ENCODE assay signal across 29 cellular contexts in the genomic region with DNA sequence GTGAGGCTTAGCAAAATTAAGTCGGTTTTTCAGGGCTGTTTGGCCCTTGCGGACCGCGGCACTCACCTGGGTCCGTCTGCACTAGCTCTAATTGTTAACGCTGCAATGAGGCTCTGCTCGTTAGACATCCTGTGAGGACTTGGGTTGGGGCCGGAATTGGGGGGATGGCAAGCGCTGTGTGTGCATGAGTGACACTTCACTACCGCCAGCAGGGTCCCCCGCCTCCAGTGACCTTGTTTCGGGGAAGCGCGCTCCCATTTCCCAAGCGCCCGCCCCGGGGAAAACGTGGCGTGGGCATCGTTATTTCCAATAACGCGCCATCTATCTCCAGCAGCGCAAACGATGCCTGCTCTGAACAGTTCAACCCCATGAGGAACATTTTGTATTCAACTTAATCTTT. TPM values are rescaled to one million over a fixed set of nuclear protein-coding genes. Genes with fewer than 3 reads are reported as not detected.
"Had no signal": no experiment of that assay in that cellular context is flagged by ENCODE, and none has a peak within 500 bp of the region (broad histone marks: within the 10 kb centered on the region; RNA-seq: fewer than 3 reads in every experiment).

No MANE protein-coding gene starts in this region.

- H3K36me3 Mint-ChIP-seq: activated CD4-positive, alpha-beta memory T cell treated with anti-CD3 and anti-CD28 coated beads for 36 hours; activated naive CD8-positive, alpha-beta T cell treated with anti-CD3 and anti-CD28 coated beads for 36 hours; brain; natural killer cell treated with Interleukin-12 subunit alpha and Interleukin-12 subunit beta and Interleukin-15 and Interleukin-18, amount 100 ng/mL, for 72 hours; stimulated activated naive B cell treated with anti-CD40 and anti-IgM and Interleukin-4, amounts not matched to agents 10 μg/mL and 1 μg/mL and 100 μg/mL, for 72 hours had no signal

- ATAC-seq: effector memory CD8-positive, alpha-beta T cell; left colon; lower lobe of right lung; natural killer cell treated with Interleukin-12 subunit alpha and Interleukin-12 subunit beta and Interleukin-15 and Interleukin-18, amount 100 ng/mL, for 72 hours; stimulated activated naive B cell treated with anti-CD40 and anti-IgM and Interleukin-4, amounts not matched to agents 10 μg/mL and 1 μg/mL and 100 μg/mL, for 72 hours had no signal

- H3K9me3 ChIP-seq: adrenal gland, ascending aorta, lower lobe of right lung, ovary, prostate gland, stomach, tibial artery had no signal

- H3K4me3 ChIP-seq: adrenal gland, ascending aorta, cardiac muscle cell, lower lobe of right lung, ovary, prostate gland, smooth muscle cell, stomach, tibial artery had no signal

- H3K4me2 ChIP-seq: smooth muscle cell had no signal

- H3K9me3 Mint-ChIP-seq: activated CD4-positive, alpha-beta memory T cell treated with anti-CD3 and anti-CD28 coated beads for 36 hours; activated CD4-positive, alpha-beta T cell treated with anti-CD3 and anti-CD28 coated beads, Interleukin-2, amount 10 ng/mL, durations not matched to agents 24 days and 14 days; activated naive CD4-positive, alpha-beta T cell treated with anti-CD3 and anti-CD28 coated beads for 36 hours; activated naive CD8-positive, alpha-beta T cell treated with anti-CD3 and anti-CD28 coated beads for 36 hours; activated T-helper 1 cell treated with anti-CD3 and anti-CD28 coated beads, Interleukin-12 subunit alpha, Interleukin-12 subunit beta, Interleukin-2, Interleukin-4 antibody, amounts not matched to agents 30 ng/mL and 10 ng/mL and 1 ng/mL, durations not matched to agents 14 hours and 24 hours and 36 hours; effector memory CD8-positive, alpha-beta T cell; natural killer cell treated with Interleukin-12 subunit alpha and Interleukin-12 subunit beta and Interleukin-15 and Interleukin-18, amount 100 ng/mL, for 72 hours; stimulated activated naive B cell treated with anti-CD40 and anti-IgM and Interleukin-4, amounts not matched to agents 10 μg/mL and 1 μg/mL and 100 μg/mL, for 72 hours; T-helper 1 cell treated with Interleukin-12 subunit alpha and Interleukin-12 subunit beta and Interleukin-4 antibody, amounts not matched to agents 30 μg/mL and 1 μg/mL, for 36 hours had no signal

- H3K4me1 Mint-ChIP-seq: activated CD4-positive, alpha-beta T cell treated with anti-CD3 and anti-CD28 coated beads, Interleukin-2, amount 10 ng/mL, durations not matched to agents 24 days and 14 days had no signal

- H3K4me3 Mint-ChIP-seq: activated CD4-positive, alpha-beta memory T cell treated with anti-CD3 and anti-CD28 coated beads for 36 hours; activated CD4-positive, alpha-beta T cell treated with anti-CD3 and anti-CD28 coated beads, Interleukin-2, amount 10 ng/mL, durations not matched to agents 24 days and 14 days; activated naive CD4-positive, alpha-beta T cell treated with anti-CD3 and anti-CD28 coated beads for 36 hours; activated naive CD8-positive, alpha-beta T cell treated with anti-CD3 and anti-CD28 coated beads for 36 hours; activated T-helper 1 cell treated with anti-CD3 and anti-CD28 coated beads, Interleukin-12 subunit alpha, Interleukin-12 subunit beta, Interleukin-2, Interleukin-4 antibody, amounts not matched to agents 30 ng/mL and 10 ng/mL and 1 ng/mL, durations not matched to agents 14 hours and 24 hours and 36 hours; brain; effector memory CD8-positive, alpha-beta T cell; natural killer cell treated with Interleukin-12 subunit alpha and Interleukin-12 subunit beta and Interleukin-15 and Interleukin-18, amount 100 ng/mL, for 72 hours; stimulated activated naive B cell treated with anti-CD40 and anti-IgM and Interleukin-4, amounts not matched to agents 10 μg/mL and 1 μg/mL and 100 μg/mL, for 72 hours; T-helper 1 cell treated with Interleukin-12 subunit alpha and Interleukin-12 subunit beta and Interleukin-4 antibody, amounts not matched to agents 30 μg/mL and 1 μg/mL, for 36 hours had no signal

- H3K27ac ChIP-seq: adrenal gland, ascending aorta, cardiac muscle cell, lower lobe of right lung, ovary, prostate gland, stomach, tibial artery, VCaP had no signal

- DNase-seq: activated CD4-positive, alpha-beta memory T cell treated with anti-CD3 and anti-CD28 coated beads for 36 hours; activated CD4-positive, alpha-beta T cell treated with anti-CD3 and anti-CD28 coated beads, Interleukin-2, amount 10 ng/mL, durations not matched to agents 24 days and 14 days; activated naive CD4-positive, alpha-beta T cell treated with anti-CD3 and anti-CD28 coated beads for 36 hours; activated naive CD8-positive, alpha-beta T cell treated with anti-CD3 and anti-CD28 coated beads for 36 hours; activated T-cell treated with anti-CD3 and anti-CD28 coated beads for 4 hours; cortex of kidney; effector memory CD8-positive, alpha-beta T cell; erythroblast; hippocampal formation; left colon; lower lobe of right lung; mesenchymal stem cell; stimulated activated CD4-positive, alpha-beta T cell treated with anti-CD3 and anti-CD28 coated beads, Interleukin-15, amount 100 ng/mL, for 24 hours; stimulated activated naive B cell treated with anti-CD40 and anti-IgM and Interleukin-4, amounts not matched to agents 10 μg/mL and 1 μg/mL and 100 μg/mL, for 72 hours; stomach; SW 1271; T-helper 9 cell had no signal

- H3K27ac Mint-ChIP-seq: activated CD4-positive, alpha-beta memory T cell treated with anti-CD3 and anti-CD28 coated beads for 36 hours; activated CD4-positive, alpha-beta T cell treated with anti-CD3 and anti-CD28 coated beads, Interleukin-2, amount 10 ng/mL, durations not matched to agents 24 days and 14 days; activated naive CD4-positive, alpha-beta T cell treated with anti-CD3 and anti-CD28 coated beads for 36 hours; activated naive CD8-positive, alpha-beta T cell treated with anti-CD3 and anti-CD28 coated beads for 36 hours; activated T-helper 1 cell treated with anti-CD3 and anti-CD28 coated beads, Interleukin-12 subunit alpha, Interleukin-12 subunit beta, Interleukin-2, Interleukin-4 antibody, amounts not matched to agents 30 ng/mL and 10 ng/mL and 1 ng/mL, durations not matched to agents 14 hours and 24 hours and 36 hours; brain; effector memory CD8-positive, alpha-beta T cell; natural killer cell treated with Interleukin-12 subunit alpha and Interleukin-12 subunit beta and Interleukin-15 and Interleukin-18, amount 100 ng/mL, for 72 hours; stimulated activated naive B cell treated with anti-CD40 and anti-IgM and Interleukin-4, amounts not matched to agents 10 μg/mL and 1 μg/mL and 100 μg/mL, for 72 hours; T-helper 1 cell treated with Interleukin-12 subunit alpha and Interleukin-12 subunit beta and Interleukin-4 antibody, amounts not matched to agents 30 μg/mL and 1 μg/mL, for 36 hours had no signal

- H3K27me3 ChIP-seq: adrenal gland, ascending aorta, cardiac muscle cell, ovary had no signal

- H3K36me3 ChIP-seq: adrenal gland, ascending aorta, cardiac muscle cell, lower lobe of right lung, ovary, prostate gland, stomach, tibial artery had no signal

- H3K27me3 Mint-ChIP-seq: activated CD4-positive, alpha-beta T cell treated with anti-CD3 and anti-CD28 coated beads, Interleukin-2, amount 10 ng/mL, durations not matched to agents 24 days and 14 days had no signal

- H3K4me1 ChIP-seq: adrenal gland, ascending aorta had no signal

RNA-seq across cellular contexts. Expression of a gene that starts 54.2 kb away (rescaled TPM):
- total RNA-seq: activated CD4-positive, alpha-beta memory T cell treated with anti-CD3 and anti-CD28 coated beads for 36 hours; activated CD4-positive, alpha-beta T cell treated with anti-CD3 and anti-CD28 coated beads, Interleukin-2, amount 10 ng/mL, durations not matched to agents 24 days and 14 days; activated naive CD4-positive, alpha-beta T cell treated with anti-CD3 and anti-CD28 coated beads for 36 hours; activated naive CD8-positive, alpha-beta T cell treated with anti-CD3 and anti-CD28 coated beads for 36 hours; activated T-helper 1 cell treated with anti-CD3 and anti-CD28 coated beads, Interleukin-12 subunit alpha, Interleukin-12 subunit beta, Interleukin-2, Interleukin-4 antibody, amounts not matched to agents 30 ng/mL and 10 ng/mL and 1 ng/mL, durations not matched to agents 14 hours and 24 hours and 36 hours; ascending aorta; cardiac muscle cell; left colon; natural killer cell treated with Interleukin-12 subunit alpha and Interleukin-12 subunit beta and Interleukin-15 and Interleukin-18, amount 100 ng/mL, for 72 hours; smooth muscle cell had no signal
